In genomic region chr5:34677428-34677827, GRCh38 we compare ENCODE assay signal across 20 cellular contexts. TPM values are rescaled to one million over a fixed set of nuclear protein-coding genes. Genes with fewer than 3 reads are reported as not detected.
DNase-seq lines count a peak whose midpoint lies in the region; ATAC-seq, FAIRE-seq and TF ChIP-seq lines count a peak whose summit lies in the region.
"Had no signal": no experiment of that assay in that cellular context is flagged by ENCODE, and none has a peak within 500 bp of the region (broad histone marks: within the 10 kb centered on the region; RNA-seq: fewer than 3 reads in every experiment).

No MANE protein-coding gene starts in this region.

- H3K27me3 Mint-ChIP-seq in GM23338 (ENCODE audit: insufficient read depth, low read depth, poor library complexity) = peaks cover 6% of the 10 kb centered on the region

- TF ChIP-seq EP300 in K562 (IDR thresholded peaks at IDR 0.05; ENCODE audit: low read length) = no peak

- peaks cover 20% of the 10 kb centered on the region; the same call in 2 of the 3 replicates for H3K36me3 Mint-ChIP-seq in GM23338 (ENCODE audit: low read depth)
- H3K36me3 Mint-ChIP-seq: CD8-positive, alpha-beta T cell had no signal

- no peak for TF ChIP-seq RAD21 in K562 (CRISPR knock-in tag; conservative IDR thresholded peaks at IDR 0.05 in 1 of 2, IDR thresholded peaks at IDR 0.05 in 1 of 2)

- no peak overlapping the region for H3K27ac Mint-ChIP-seq in GM23338
- H3K27ac Mint-ChIP-seq: B cell; CD8-positive, alpha-beta T cell; H9 had no signal

- no peak overlapping the region for H3K4me3 Mint-ChIP-seq in GM23338
- H3K4me3 Mint-ChIP-seq: B cell; CD8-positive, alpha-beta T cell; H9 had no signal

- H3K79me2 ChIP-seq in K562 (ENCODE audit: control insufficient read depth, insufficient read depth, low read length) (peaks cover 67% of the 10 kb centered on the region), trophoblast cell (ENCODE audit: control insufficient read depth, insufficient read depth, low read length, poor library complexity) (peaks cover 25% of the 10 kb centered on the region), GM23338 (replicated peaks; ENCODE audit: insufficient read depth) (peaks cover 100% of the 10 kb centered on the region)

- no peaks in the 10 kb centered on the region for H3K9me3 Mint-ChIP-seq in GM23338
- H3K9me3 Mint-ChIP-seq: CD8-positive, alpha-beta T cell; H9 had no signal

- no peaks in the 10 kb centered on the region for H3K9me1 ChIP-seq in K562 (ENCODE audit: control insufficient read depth, insufficient read depth, low read length)

- FAIRE-seq in RCC 7860 (lab: Jason Lieb, UNC) = peak; percentile 5
- no peak for FAIRE-seq in K562 (lab: Jason Lieb, UNC)
- FAIRE-seq: A204.1, H1 had no signal

- H3K9me3 ChIP-seq in HEK293 (ENCODE audit: control insufficient read depth, insufficient read depth, low read depth, low read length) (no peaks in the 10 kb centered on the region), K562 (replicated peaks; ENCODE audit: control insufficient read depth, insufficient read depth, low read depth, low read length) (no peaks in the 10 kb centered on the region), trophoblast cell (ENCODE audit: insufficient read depth, low read depth, low read length) (no peaks in the 10 kb centered on the region)

- H3K36me3 ChIP-seq in HEK293 (ENCODE audit: control insufficient read depth in 2 of 2, insufficient read depth in 1 of 2, low read length in 2 of 2) = no peaks in the 10 kb centered on the region; a peak in 1 of 3 replicates
- H3K36me3 ChIP-seq in K562 (ENCODE audit: control insufficient read depth, insufficient read depth, low read length) = peaks cover 4% of the 10 kb centered on the region; the same call in 1 of the 3 replicates
- H3K36me3 ChIP-seq in trophoblast cell (ENCODE audit: control insufficient read depth in 1 of 2, insufficient read depth in 2 of 2, low read length in 2 of 2) = peaks cover 7 to 9% of the 10 kb centered on the region in 2 experiments
- no peaks in the 10 kb centered on the region; the same call in 1 of the 2 replicates for H3K36me3 ChIP-seq in GM23338 (ENCODE audit: insufficient read depth)

- no peaks in the 10 kb centered on the region for H4K20me1 ChIP-seq in K562 (replicated peaks; ENCODE audit: control insufficient read depth, insufficient read depth, low read length)
- H4K20me1 ChIP-seq in GM23338 (replicated peaks; ENCODE audit: insufficient read depth) = peaks cover 82% of the 10 kb centered on the region

- intact Hi-C loops in K562 (cut with micrococcal nuclease) = no loop called here

- no peak overlapping the region for H4K8ac ChIP-seq in trophoblast cell (ENCODE audit: low read depth, low read length)

- H3K27me3 ChIP-seq in K562 (ENCODE audit: control insufficient read depth in 2 of 2, insufficient read depth in 2 of 2, low read length in 2 of 2) (no peaks in the 10 kb centered on the region), trophoblast cell (ENCODE audit: insufficient read depth, low read length) (no peaks in the 10 kb centered on the region), GM23338 (ENCODE audit: insufficient read depth) (no peaks in the 10 kb centered on the region)
- H3K27me3 ChIP-seq: BLaER1 treated with 17β-estradiol and CSF1 and Interleukin-3, amounts not matched to agents 10 nM and 100 nM had no signal

- no peak overlapping the region for H2BK5ac ChIP-seq in trophoblast cell (ENCODE audit: low read depth, low read length, poor library complexity)

- no peak overlapping the region for H2BK12ac ChIP-seq in trophoblast cell (ENCODE audit: low read length)

- 87% methylated on average over 3 of the region's 3 CpGs for WGBS in K562 (ENCODE audit: insufficient coverage, low coverage, missing lambda C conversion rate)
- no CpG with 5 or more reads among the region's 3 CpGs for WGBS in trophoblast cell (ENCODE audit: extremely low coverage, insufficient coverage, insufficient read length)

- TF ChIP-seq CTCF in HEK293 (tag by site-specific recombination; IDR thresholded peaks at IDR 0.05) (no peak), K562 (IDR thresholded peaks at IDR 0.05 in 2 of 3, conservative IDR thresholded peaks at IDR 0.05 in 1 of 3; ENCODE audit: insufficient read depth in 2 of 3, low read depth in 1 of 3, low read length in 3 of 3) (no peak), GM23338 (conservative IDR thresholded peaks at IDR 0.05; ENCODE audit: low read depth in 2 of 2) (no peak)

- H2AK5ac ChIP-seq in trophoblast cell (ENCODE audit: low read length) = no peak overlapping the region

- in situ Hi-C loops in K562 (cut with MboI) = no loop called here

- H3K4me1 ChIP-seq in HEK293 (ENCODE audit: control insufficient read depth, insufficient read depth, low read length) (peaks cover 7% of the 10 kb centered on the region; the same call in 1 of the 2 replicates), K562 (replicated peaks in 1 of 2; ENCODE audit: control insufficient read depth in 2 of 2, insufficient read depth in 2 of 2, low read length in 2 of 2) (peaks cover 10 to 26% of the 10 kb centered on the region in 2 experiments; a peak in 4 of 5 replicates), trophoblast cell (ENCODE audit: control insufficient read depth in 1 of 2, insufficient read depth in 2 of 2, low read length in 2 of 2) (peaks cover 12 to 16% of the 10 kb centered on the region in 2 experiments), GM23338 (ENCODE audit: insufficient read depth) (peaks cover 49% of the 10 kb centered on the region)

- no peak overlapping the region for H2BK120ac ChIP-seq in trophoblast cell (ENCODE audit: insufficient read depth, low read length, poor library complexity)

- H3K4me2 ChIP-seq in K562 (ENCODE audit: insufficient read depth, low read length) (no peak overlapping the region), trophoblast cell (ENCODE audit: low read length) (no peak overlapping the region), GM23338 (no peak overlapping the region)
- H3K4me2 ChIP-seq: BLaER1 treated with 17β-estradiol and CSF1 and Interleukin-3, amounts not matched to agents 10 nM and 100 nM had no signal

- peak overlapping the region; percentile 76 for H3K4ac ChIP-seq in trophoblast cell (ENCODE audit: low read depth, low read length)

- H2AFZ ChIP-seq in K562 (ENCODE audit: low read depth, low read length) (no peak overlapping the region), trophoblast cell (ENCODE audit: insufficient read depth, low read length, poor library complexity) (no peak overlapping the region), GM23338 (no peak overlapping the region)

- H4K91ac ChIP-seq in trophoblast cell (ENCODE audit: low read depth, low read length) = no peak overlapping the region

- no peak for ATAC-seq in K562
- no peak for ATAC-seq in GM23338
- ATAC-seq: CD8-positive, alpha-beta T cell had no signal

- H3K14ac ChIP-seq in trophoblast cell (ENCODE audit: low read length) = no peak overlapping the region

- H3K79me1 ChIP-seq in trophoblast cell (ENCODE audit: low read length) = no peaks in the 10 kb centered on the region

- H3K4me1 Mint-ChIP-seq in GM23338 = peaks cover 48% of the 10 kb centered on the region

- H3K9me2 ChIP-seq in GM23338 (ENCODE audit: insufficient read depth) = no peaks in the 10 kb centered on the region

- peak overlapping the region; percentile 12 for H3K18ac ChIP-seq in trophoblast cell (ENCODE audit: low read length)

- no peak overlapping the region for H3K9ac ChIP-seq in K562 (ENCODE audit: insufficient read depth in 1 of 2, low read depth in 2 of 2, low read length in 2 of 2)
- no peak overlapping the region for H3K9ac ChIP-seq in trophoblast cell (ENCODE audit: low read length)
- H3K9ac ChIP-seq: BLaER1 treated with 17β-estradiol and CSF1 and Interleukin-3, amounts not matched to agents 10 nM and 100 nM had no signal

- CTCF ChIA-PET in HEK293 (lab: Yijun Ruan, JAX) = interaction anchor here (0.5 to 1.0 kb wide), 3 partner anchors 9 to 221 kb away, joined by 3 to 4 read pairs (median 3); no protein-coding TSS in a partner anchor
- CTCF ChIA-PET in K562 (lab: Yijun Ruan, JAX; ENCODE audit: low intra/inter-chr PET ratio) = no interaction called here

- no peak overlapping the region for H4K12ac ChIP-seq in trophoblast cell (ENCODE audit: low read depth, low read length)

- POLR2A ChIA-PET in HEK293 (lab: Yijun Ruan, JAX) (no interaction called here), K562 (lab: Yijun Ruan, JAX) (interaction anchor here (1.1 kb wide), 1 partner anchor 10 kb away, joined by 4 read pairs; no protein-coding TSS in a partner anchor)

- no peak for DNase-seq in RCC 7860 (ENCODE audit: low spot score)
- no peak for DNase-seq in K562 (ENCODE audit: extremely low read depth in 1 of 4, low spot score in 3 of 4)
- no peak for DNase-seq in trophoblast cell
- no peak for DNase-seq in activated effector memory CD4-positive, alpha-beta T cell treated with anti-CD3 and anti-CD28 coated beads, Interleukin-2, amount 50 U/mL, for 16 hours
- DNase-seq in Ammon's horn (ENCODE audit: low spot score) = no peak
- DNase-seq in GM23338 (ENCODE audit: low spot score) = no peak
- DNase-seq in middle frontal gyrus (ENCODE audit: extremely low spot score, low spot score) = no peak
- DNase-seq: ACHN; Calu3; CD8-positive, alpha-beta T cell; DMS79 treated with DMSO at 0.1 percent for 48 hours; GF-D8; H9; KBM-7 had no signal

- no peaks in the 10 kb centered on the region for H3F3A ChIP-seq in GM23338 (replicated peaks; ENCODE audit: low read depth)

- H3K23ac ChIP-seq in trophoblast cell (ENCODE audit: low read length) = no peak overlapping the region

- no TSS peak for BruUV-seq in K562 (replicated peaks; lab: Mats Ljungman, UMichigan)

- TF ChIP-seq POLR2A in K562 (conservative IDR thresholded peaks at IDR 0.05) = no peak

- H3K27ac ChIP-seq in HEK293 (ENCODE audit: extremely low read depth, low read depth, low read length) (no peak overlapping the region), K562 (ENCODE audit: extremely low read depth, low read depth, low read length) (no peak overlapping the region), trophoblast cell (ENCODE audit: low read depth, low read length) (no peak overlapping the region), GM23338 (ENCODE audit: low read depth) (no peak overlapping the region; the same call in 1 of the 2 replicates)
- H3K27ac ChIP-seq: BLaER1 treated with 17β-estradiol and CSF1 and Interleukin-3, amounts not matched to agents 10 nM and 100 nM; HL-60 had no signal

- H3K4me3 ChIP-seq in HEK293 (ENCODE audit: low read depth, low read length) = no peak overlapping the region
- no peak overlapping the region for H3K4me3 ChIP-seq in K562
- no peak overlapping the region for H3K4me3 ChIP-seq in trophoblast cell (ENCODE audit: low read depth, low read length)
- no peak overlapping the region for H3K4me3 ChIP-seq in GM23338
- H3K4me3 ChIP-seq: BLaER1 treated with 17β-estradiol and CSF1 and Interleukin-3, amounts not matched to agents 10 nM and 100 nM had no signal

RNA-seq across cellular contexts. Expression of gene RAI14, which starts 21.3 kb away (rescaled TPM):
- 38.2 and 39.6 TPM in 2 replicates for total RNA-seq in K562 (2011; cell fraction: chromatin; rRNA removed; ENCODE audit: low replicate concordance)
- total RNA-seq in K562 (2011; cell fraction: nucleolus; rRNA removed) = 12.7 and 17.1 TPM in 2 replicates
- 23.8 and 35.0 TPM in 2 replicates for total RNA-seq in K562 (2011; cell fraction: nucleoplasm; rRNA removed)
- total RNA-seq in K562 (2014; rRNA removed) (26.2 and 28.7 TPM in 2 replicates), K562 (2014; rRNA removed; fragmentation: Illumina TruSeq; extraction: Trizol) (36.6 and 41.5 TPM in 2 replicates), K562 (2015; rRNA removed; fragmentation: Illumina TruSeq; extraction: Trizol) (24.9 and 26.9 TPM in 2 replicates), K562 (2021) (52.4 and 58.6 TPM in 2 replicates)
- polyA plus RNA-seq in K562 (2011; rRNA removed) (21.1 and 34.8 TPM in 2 replicates), K562 (2014; fragmentation: Illumina TruSeq; extraction: Trizol) (44.7 and 45.1 TPM in 2 replicates), K562 (2014; fragmentation: Nextera tagmentation; extraction: Ambion mirVana) (10 to 100 TPM; 11.3 to 12.6 TPM), K562 (2014; rRNA removed) (25.8 and 82.5 TPM in 2 replicates), GM23338 (2016; fragmentation: Nextera tagmentation; extraction: Ambion mirVana) (46.7 and 58.8 TPM in 2 replicates)
- polyA plus RNA-seq in K562 (2011; cell fraction: cytosol; rRNA removed) = 16.5 and 29.9 TPM in 2 replicates
- polyA plus RNA-seq in K562 (2011; cell fraction: nucleus; rRNA removed) = 10.9 and 24.1 TPM in 2 replicates
- 17.2 and 23.2 TPM in 2 replicates for polyA plus RNA-seq in K562 (2012)
- 86.8 and 125 TPM in 2 replicates for polyA minus RNA-seq in K562 (2011; rRNA and poly(A)+ RNA removed)
- polyA minus RNA-seq in K562 (2011; cell fraction: cytosol; rRNA and poly(A)+ RNA removed) = 23.6 and 23.8 TPM in 2 replicates
- 8.6 and 11.3 TPM in 2 replicates for polyA minus RNA-seq in K562 (2011; cell fraction: nucleus; rRNA and poly(A)+ RNA removed)
- polyA plus RNA-seq in trophoblast cell (2013) = 251 and 256 TPM in 2 replicates
- total RNA-seq in GM23338 (2014; rRNA removed; shearing (Covaris generic)) = 90.3 and 95.8 TPM in 2 replicates
- total RNA-seq: CD8-positive, alpha-beta T cell had no signal

Comparison
In these comparisons a context has a peak if more than half of its experiments do, and no peak if none do; other contexts are left out.
1. Of the 44 proteins assayed by ChIP-seq in both K562 and HEK293: peak only in K562: none; only in HEK293: none; in both: ZNF121; in neither: 43.